Comparison of ENCODE assay signal across 8 cellular contexts in the genomic region with DNA sequence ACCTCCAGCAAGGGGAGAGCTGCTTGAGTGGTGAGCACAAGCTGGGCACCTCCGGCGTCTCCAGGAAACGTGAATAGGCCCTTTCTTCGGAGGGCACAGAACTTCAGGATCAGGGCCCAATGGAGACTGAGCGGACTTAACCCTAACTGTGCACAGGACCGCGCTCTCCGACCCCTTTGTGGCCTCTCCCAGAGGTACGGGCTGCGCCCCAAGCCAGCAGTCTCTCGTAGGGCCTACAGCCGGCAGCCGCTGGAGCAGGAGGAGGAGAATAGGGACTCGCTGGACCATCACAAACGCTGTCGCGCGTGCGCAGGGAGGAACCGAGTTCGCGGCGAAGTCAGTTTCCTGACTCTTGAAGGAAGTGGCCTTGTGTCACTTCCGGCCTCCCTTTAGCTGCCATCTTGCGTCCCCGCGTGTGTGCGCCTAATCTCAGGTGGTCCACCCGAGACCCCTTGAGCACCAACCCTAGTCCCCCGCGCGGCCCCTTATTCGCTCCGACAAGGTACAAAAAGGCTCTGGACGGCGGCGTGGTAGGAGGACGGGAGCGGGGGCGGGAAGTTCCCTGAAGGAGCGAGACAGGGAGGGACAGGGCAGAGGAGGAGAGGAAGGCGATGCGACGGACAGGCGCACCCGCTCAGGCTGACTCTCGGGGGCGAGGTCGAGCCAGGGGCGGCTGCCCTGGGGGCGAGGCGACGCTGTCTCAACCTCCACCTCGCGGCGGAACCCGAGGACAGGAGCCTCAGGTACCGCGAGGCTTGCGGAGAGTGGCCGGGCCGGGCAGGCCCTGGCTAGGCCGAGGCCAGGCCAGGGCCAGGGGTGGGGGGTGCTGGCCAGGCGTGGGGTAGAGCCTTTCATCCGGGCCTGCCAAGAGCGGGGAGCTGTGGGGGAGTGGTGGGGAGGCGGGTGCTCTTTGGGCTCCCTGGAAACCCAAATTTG. TPM values are rescaled to one million over a fixed set of nuclear protein-coding genes. Genes with fewer than 3 reads are reported as not detected.
DNase-seq lines count a peak whose midpoint lies in the region; ATAC-seq lines count a peak whose summit lies in the region.

Gene BTF3 (plus strand): TSS at position 386 of the 936 bp plus-strand sequence. CDS start 226 bp downstream, at position 612.

- H3K27me3 ChIP-seq in CD8-positive, alpha-beta memory T cell (ENCODE audit: insufficient read depth, low read length, poor library complexity, severe bottlenecking): peaks cover 3% of the 10 kb centered on the region
- H3K27me3 ChIP-seq in mesenchymal stem cell (ENCODE audit: control insufficient read depth in 1 of 2, insufficient read depth in 1 of 2, low read length in 2 of 2): no peaks in the 10 kb centered on the region

- H2BK120ac ChIP-seq in mesenchymal stem cell (ENCODE audit: low read depth, low read length): peak within 1 kb of the TSS; percentile 86

- peak within 1 kb of the TSS; percentile 98 for H4K8ac ChIP-seq in mesenchymal stem cell (ENCODE audit: low read length)

- peaks cover 3 to 17% of the 10 kb centered on the region in 2 donors for H3K27me3 Mint-ChIP-seq in CD8-positive, alpha-beta memory T cell
- H3K27me3 Mint-ChIP-seq in effector memory CD8-positive, alpha-beta T cell: peaks cover 7 to 12% of the 10 kb centered on the region in 2 donors

- CTCF ChIA-PET in CD8-positive, alpha-beta memory T cell (lab: Charles Lee): interaction anchor here (1.0 to 1.5 kb wide), 2 partner anchors 21 to 24 kb away, joined by 3 to 4 read pairs; no protein-coding TSS in a partner anchor
- CTCF ChIA-PET in activated CD8-positive, alpha-beta memory T cell treated with anti-CD3 and anti-CD28 coated beads for 36 hours (lab: Charles Lee): interaction anchor here (0.8 to 1.9 kb wide), 2 partner anchors 47 to 283 kb away, joined by 3 to 5 read pairs; no protein-coding TSS in a partner anchor

- peak within 1 kb of the TSS in 1 of 2 experiments; percentile 51 for H2BK12ac ChIP-seq in mesenchymal stem cell (ENCODE audit: low read length in 2 of 2)

- H3K9me3 ChIP-seq in CD8-positive, alpha-beta memory T cell (ENCODE audit: low read length): no peaks in the 10 kb centered on the region
- H3K9me3 ChIP-seq in mesenchymal stem cell (ENCODE audit: control insufficient read depth, low read length): no peaks in the 10 kb centered on the region

- peak within 1 kb of the TSS; percentile 91 for H2AFZ ChIP-seq in mesenchymal stem cell (ENCODE audit: low read depth, low read length)

- H3K27ac ChIP-seq in CD8-positive, alpha-beta memory T cell (ENCODE audit: low read depth, low read length): peak within 1 kb of the TSS; percentile 98
- peak within 1 kb of the TSS; percentile 92 for H3K27ac ChIP-seq in mesenchymal stem cell (ENCODE audit: low read length, poor library complexity, severe bottlenecking)

- H3K36me3 Mint-ChIP-seq in CD8-positive, alpha-beta memory T cell: peaks cover 0 to 44% (median 11%) of the 10 kb centered on the region in 3 donors
- H3K36me3 Mint-ChIP-seq in effector memory CD8-positive, alpha-beta T cell (ENCODE audit: insufficient read depth): peaks cover 36% of the 10 kb centered on the region

- peak within 1 kb of the TSS; percentile 96 for H3K9ac ChIP-seq in mesenchymal stem cell (ENCODE audit: low read length)

- H3K4me1 Mint-ChIP-seq in CD8-positive, alpha-beta memory T cell: peaks cover 37 to 57% (median 56%) of the 10 kb centered on the region in 3 donors
- H3K4me1 Mint-ChIP-seq in effector memory CD8-positive, alpha-beta T cell (ENCODE audit: low read depth in 2 of 2): peaks cover 26 to 34% of the 10 kb centered on the region in 2 donors

- H2AK5ac ChIP-seq in mesenchymal stem cell (ENCODE audit: low read length, severe bottlenecking): peak within 1 kb of the TSS; percentile 99

- H3K4me1 ChIP-seq in CD8-positive, alpha-beta memory T cell (ENCODE audit: insufficient read depth, low read length): peaks cover 39% of the 10 kb centered on the region
- peaks cover 1% of the 10 kb centered on the region for H3K4me1 ChIP-seq in mesenchymal stem cell (ENCODE audit: control insufficient read depth, insufficient read depth, low read depth, low read length)

- H3K4me3 Mint-ChIP-seq in CD8-positive, alpha-beta memory T cell: peak within 1 kb of the TSS; percentile 94 to 99 (median 98)
- H3K4me3 Mint-ChIP-seq in effector memory CD8-positive, alpha-beta T cell: peak within 1 kb of the TSS; percentile 96 to 97

- H3K79me1 ChIP-seq in mesenchymal stem cell (replicated peaks; ENCODE audit: low read length, poor library complexity, severe bottlenecking): peaks cover 1% of the 10 kb centered on the region

- H2BK5ac ChIP-seq in mesenchymal stem cell (ENCODE audit: low read depth, low read length, poor library complexity, severe bottlenecking): peak within 1 kb of the TSS; percentile 95

- POLR2A ChIA-PET in CD8-positive, alpha-beta memory T cell (lab: Charles Lee): interaction anchor here (0.8 to 2.0 kb wide), 3 partner anchors 10 to 542 kb away, joined by 4 to 13 read pairs (median 5); partner anchors contain the start of genes ANKRA2, FCHO2 and UTP15
- POLR2A ChIA-PET in activated CD8-positive, alpha-beta memory T cell treated with anti-CD3 and anti-CD28 coated beads for 36 hours (lab: Charles Lee): interaction anchor here (1.4 kb wide), 1 partner anchor 67 kb away, joined by 4 read pairs; the partner anchor contains the start of genes ANKRA2 and UTP15

- WGBS in mesenchymal stem cell: 1% methylated on average over 67 of the region's 67 CpGs

- peak within 1 kb of the TSS; percentile 97 to 99 for H3K4ac ChIP-seq in mesenchymal stem cell (ENCODE audit: low read depth in 1 of 2, low read length in 2 of 2)

- peak within 1 kb of the TSS; percentile 97 for H4K91ac ChIP-seq in mesenchymal stem cell (ENCODE audit: low read length)

- H3K23ac ChIP-seq in mesenchymal stem cell (ENCODE audit: low read length in 2 of 2): peak within 1 kb of the TSS; percentile 78 to 86

- peak within 1 kb of the TSS; percentile 80 for H3K4me2 ChIP-seq in mesenchymal stem cell (ENCODE audit: low read length, poor library complexity, severe bottlenecking)

- peak; percentile 93 for ATAC-seq in GM19468 (IDR thresholded peaks at IDR 0.05; ENCODE audit: extremely low read depth, unreplicated experiment)
- ATAC-seq in effector memory CD8-positive, alpha-beta T cell (replicated peaks): peak; percentile 89

- H2BK15ac ChIP-seq in mesenchymal stem cell (ENCODE audit: low read depth, poor library complexity, severe bottlenecking): peak within 1 kb of the TSS; percentile 39

- peak within 1 kb of the TSS; percentile 98 to 100 (median 99) for H3K27ac Mint-ChIP-seq in CD8-positive, alpha-beta memory T cell
- peak within 1 kb of the TSS; percentile 100 for H3K27ac Mint-ChIP-seq in effector memory CD8-positive, alpha-beta T cell

- H3K9me3 Mint-ChIP-seq in CD8-positive, alpha-beta memory T cell: no peaks in the 10 kb centered on the region
- no peaks in the 10 kb centered on the region for H3K9me3 Mint-ChIP-seq in effector memory CD8-positive, alpha-beta T cell

- peak within 1 kb of the TSS; percentile 89 for H3K4me3 ChIP-seq in CD8-positive, alpha-beta memory T cell (ENCODE audit: low read length)
- peak within 1 kb of the TSS; percentile 86 to 100 for H3K4me3 ChIP-seq in mesenchymal stem cell (ENCODE audit: insufficient read depth in 1 of 2, low read depth in 1 of 2, low read length in 2 of 2)

- peaks cover 18% of the 10 kb centered on the region for H3K36me3 ChIP-seq in CD8-positive, alpha-beta memory T cell (ENCODE audit: insufficient read depth, low read length)
- peaks cover 3 to 33% of the 10 kb centered on the region in 2 experiments for H3K36me3 ChIP-seq in mesenchymal stem cell (ENCODE audit: control insufficient read depth in 1 of 2, insufficient read depth in 2 of 2, low read depth in 1 of 2, low read length in 2 of 2)

- peak; percentile 87 to 96 (median 92) for DNase-seq in CD8-positive, alpha-beta memory T cell
- DNase-seq in HS-5 (ENCODE audit: low read depth): peak; percentile 92
- DNase-seq in NK-92 treated with Interleukin-12 subunit alpha and Interleukin-12 subunit beta, amount 100 ng/mL, for 24 hours (lab: John Stamatoyannopoulos, UW): peak; percentile 94
- peak; percentile 86 to 91 (median 88) for DNase-seq in effector memory CD8-positive, alpha-beta T cell
- peak; percentile 98 for DNase-seq in mesenchymal stem cell
- peak; percentile 84 for DNase-seq in stimulated activated CD8-positive, alpha-beta memory T cell treated with anti-CD3 and anti-CD28 coated beads, Interleukin-12 subunit alpha, Interleukin-12 subunit beta, amount 100 ng/mL, for 4 hours (ENCODE audit: low read depth)

- H3K18ac ChIP-seq in mesenchymal stem cell (ENCODE audit: low read depth in 1 of 2, low read length in 2 of 2): peak within 1 kb of the TSS; percentile 97 to 99

- H3K14ac ChIP-seq in mesenchymal stem cell (ENCODE audit: low read length in 2 of 2): peak within 1 kb of the TSS in 1 of 2 experiments; percentile 100

RNA-seq across cellular contexts. Expression of gene BTF3, which starts in this region (rescaled TPM):
- 1,000 to 10,000 TPM; 1,052 to 1,053 TPM for total RNA-seq in CD8-positive, alpha-beta memory T cell
- 675 TPM for polyA plus RNA-seq in CD8-positive, alpha-beta memory T cell
- total RNA-seq in activated CD8-positive, alpha-beta memory T cell treated with anti-CD3 and anti-CD28 coated beads for 36 hours: 1,000 to 10,000 TPM; 1,003 to 1,035 TPM
- 1,135 TPM for polyA plus RNA-seq in mesenchymal stem cell (2013, experiment 1 of 2)
- 1,137 TPM for polyA plus RNA-seq in mesenchymal stem cell (2013, experiment 2 of 2)

Comparison
In these comparisons a context has a peak if more than half of its experiments do, and no peak if none do; other contexts are left out.
1. Peak in every context shown above with its lines: DNase-seq, ATAC-seq, H3K4me3 ChIP-seq and H3K27ac ChIP-seq.